In genomic region chr1:8382051-8382505, GRCh38 we compare ENCODE assay signal across 1 cellular context.
TF ChIP-seq lines count a peak whose summit lies in the region.

No MANE protein-coding gene starts in this region.

TF ChIP-seq in H1, 55 proteins besides CTCF, POLR2A, EP300 and RAD21 (continued from another document):
- TF ChIP-seq ZNF274 (IDR thresholded peaks at IDR 0.05; ENCODE audit: borderline replicate concordance, extremely low read depth, low read length), result no peak
